18 cellular contexts compared by ENCODE assay signal in the genomic region with DNA sequence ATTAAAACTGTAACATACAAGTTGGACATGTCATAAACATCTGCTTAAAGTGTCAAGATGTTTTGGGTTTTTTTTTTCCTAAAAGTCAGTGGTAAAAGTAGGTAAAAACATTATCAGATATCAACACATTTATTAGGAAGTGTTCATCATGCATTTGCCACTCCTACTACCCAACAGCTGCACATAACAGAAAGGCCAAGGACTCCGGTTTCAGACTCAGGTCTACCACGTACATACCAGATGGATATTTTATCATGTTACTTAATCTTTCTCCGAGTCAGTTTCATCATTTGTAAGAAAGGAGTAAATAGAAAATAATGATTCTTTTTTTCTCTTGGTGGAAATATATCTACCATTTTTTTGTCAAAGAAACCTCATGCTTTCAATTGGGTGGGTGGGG.
A peak's percentile ranks its signal among the peaks of the same experiment; 100 is the strongest.
DNase-seq lines count a peak whose midpoint lies in the region; ATAC-seq and TF ChIP-seq lines count a peak whose summit lies in the region.
"Had no signal": no experiment of that assay in that cellular context is flagged by ENCODE, and none has a peak within 500 bp of the region (broad histone marks: within the 10 kb centered on the region; RNA-seq: fewer than 3 reads in every experiment).

No MANE protein-coding gene starts in this region.

- H3K9me3 Mint-ChIP-seq in activated CD8-positive, alpha-beta T cell treated with anti-CD3 and anti-CD28 coated beads for 36 hours: peaks cover 9% of the 10 kb centered on the region
- H3K9me3 Mint-ChIP-seq in activated CD8-positive, alpha-beta T cell treated with anti-CD3 and anti-CD28 coated beads, Interleukin-2, amount 10 ng/mL, durations not matched to agents 7 days and 5 days (ENCODE audit: insufficient read depth): peaks cover 9% of the 10 kb centered on the region
- peaks cover 9% of the 10 kb centered on the region for H3K9me3 Mint-ChIP-seq in activated CD4-positive, alpha-beta memory T cell treated with anti-CD3 and anti-CD28 coated beads, Interleukin-2, amount 10 ng/mL, durations not matched to agents 7 days and 5 days
- H3K9me3 Mint-ChIP-seq in activated T-cell treated with anti-CD3 and anti-CD28 coated beads, Interleukin-2, amount 50 U/mL, for 24 hours: peaks cover 6% of the 10 kb centered on the region

- intact Hi-C loops in activated CD8-positive, alpha-beta T cell treated with anti-CD3 and anti-CD28 coated beads for 36 hours (cut with micrococcal nuclease): no loop called here

- no peak for ATAC-seq in activated CD8-positive, alpha-beta T cell treated with anti-CD3 and anti-CD28 coated beads for 36 hours
- ATAC-seq in activated CD8-positive, alpha-beta T cell treated with anti-CD3 and anti-CD28 coated beads, Interleukin-2, amount 10 ng/mL, durations not matched to agents 7 days and 5 days: no peak
- ATAC-seq in HG02884 (IDR thresholded peaks at IDR 0.05; ENCODE audit: unreplicated experiment): no peak

- no peak for TF ChIP-seq CTCF in activated CD8-positive, alpha-beta T cell treated with anti-CD3 and anti-CD28 coated beads for 36 hours (IDR thresholded peaks at IDR 0.05)

- H3K36me3 Mint-ChIP-seq in activated CD8-positive, alpha-beta T cell treated with anti-CD3 and anti-CD28 coated beads for 36 hours (ENCODE audit: low read depth): peaks cover 27% of the 10 kb centered on the region
- peaks cover 28% of the 10 kb centered on the region for H3K36me3 Mint-ChIP-seq in activated CD8-positive, alpha-beta T cell treated with anti-CD3 and anti-CD28 coated beads, Interleukin-2, amount 10 ng/mL, durations not matched to agents 7 days and 5 days (ENCODE audit: low read depth)
- peaks cover 37% of the 10 kb centered on the region for H3K36me3 Mint-ChIP-seq in activated CD4-positive, alpha-beta memory T cell treated with anti-CD3 and anti-CD28 coated beads, Interleukin-2, amount 10 ng/mL, durations not matched to agents 7 days and 5 days (ENCODE audit: low read depth)
- H3K36me3 Mint-ChIP-seq in activated T-cell treated with anti-CD3 and anti-CD28 coated beads, Interleukin-2, amount 50 U/mL, for 24 hours (ENCODE audit: low read depth): peaks cover 17% of the 10 kb centered on the region

- H3K27ac Mint-ChIP-seq in activated CD8-positive, alpha-beta T cell treated with anti-CD3 and anti-CD28 coated beads for 36 hours: peak overlapping the region; percentile 45
- no peak overlapping the region for H3K27ac Mint-ChIP-seq in activated CD8-positive, alpha-beta T cell treated with anti-CD3 and anti-CD28 coated beads, Interleukin-2, amount 10 ng/mL, durations not matched to agents 7 days and 5 days
- peak overlapping the region; percentile 25 for H3K27ac Mint-ChIP-seq in activated CD4-positive, alpha-beta memory T cell treated with anti-CD3 and anti-CD28 coated beads, Interleukin-2, amount 10 ng/mL, durations not matched to agents 7 days and 5 days
- no peak overlapping the region for H3K27ac Mint-ChIP-seq in activated T-cell treated with anti-CD3 and anti-CD28 coated beads, Interleukin-2, amount 50 U/mL, for 24 hours

- CTCF ChIA-PET in activated CD8-positive, alpha-beta T cell treated with anti-CD3 and anti-CD28 coated beads for 36 hours (lab: Charles Lee): no interaction called here
- CTCF ChIA-PET in activated CD8-positive, alpha-beta T cell treated with anti-CD3 and anti-CD28 coated beads, Interleukin-2, amount 10 ng/mL, durations not matched to agents 7 days and 5 days (lab: Charles Lee): no interaction called here
- CTCF ChIA-PET in activated CD4-positive, alpha-beta memory T cell treated with anti-CD3 and anti-CD28 coated beads, Interleukin-2, amount 10 ng/mL, durations not matched to agents 7 days and 5 days (lab: Charles Lee): no interaction called here

- H3K4me3 Mint-ChIP-seq in activated CD8-positive, alpha-beta T cell treated with anti-CD3 and anti-CD28 coated beads for 36 hours: no peak overlapping the region
- no peak overlapping the region for H3K4me3 Mint-ChIP-seq in activated CD8-positive, alpha-beta T cell treated with anti-CD3 and anti-CD28 coated beads, Interleukin-2, amount 10 ng/mL, durations not matched to agents 7 days and 5 days
- H3K4me3 Mint-ChIP-seq in activated CD4-positive, alpha-beta memory T cell treated with anti-CD3 and anti-CD28 coated beads, Interleukin-2, amount 10 ng/mL, durations not matched to agents 7 days and 5 days: no peak overlapping the region
- no peak overlapping the region for H3K4me3 Mint-ChIP-seq in activated T-cell treated with anti-CD3 and anti-CD28 coated beads, Interleukin-2, amount 50 U/mL, for 24 hours

- H3K27me3 Mint-ChIP-seq in activated CD8-positive, alpha-beta T cell treated with anti-CD3 and anti-CD28 coated beads for 36 hours: no peaks in the 10 kb centered on the region
- H3K27me3 Mint-ChIP-seq in activated CD8-positive, alpha-beta T cell treated with anti-CD3 and anti-CD28 coated beads, Interleukin-2, amount 10 ng/mL, durations not matched to agents 7 days and 5 days (ENCODE audit: low read depth): no peaks in the 10 kb centered on the region
- H3K27me3 Mint-ChIP-seq in activated CD4-positive, alpha-beta memory T cell treated with anti-CD3 and anti-CD28 coated beads, Interleukin-2, amount 10 ng/mL, durations not matched to agents 7 days and 5 days: no peaks in the 10 kb centered on the region
- no peaks in the 10 kb centered on the region for H3K27me3 Mint-ChIP-seq in activated T-cell treated with anti-CD3 and anti-CD28 coated beads, Interleukin-2, amount 50 U/mL, for 24 hours

- no peak for DNase-seq in activated CD8-positive, alpha-beta T cell treated with anti-CD3 and anti-CD28 coated beads for 36 hours
- no peak for DNase-seq in activated CD8-positive, alpha-beta T cell treated with anti-CD3 and anti-CD28 coated beads, Interleukin-2, amount 10 ng/mL, durations not matched to agents 7 days and 5 days
- DNase-seq in MV-4-11 (lab: John Stamatoyannopoulos, UW) (peak; percentile 2), UCSD-AML1 (lab: John Stamatoyannopoulos, UW; ENCODE audit: unreplicated experiment) (no peak), cerebellum (ENCODE audit: low spot score) (no peak)
- DNase-seq in activated CD4-positive, alpha-beta memory T cell treated with anti-CD3 and anti-CD28 coated beads, Interleukin-2, amount 10 ng/mL, durations not matched to agents 7 days and 5 days: no peak
- no peak for DNase-seq in activated T-cell treated with anti-CD3 and anti-CD28 coated beads, Interleukin-2, amount 50 U/mL, for 24 hours
- DNase-seq: EL, GF-D8, Kasumi-1, MM.1S, NCI-H1105, NCI-H146, NCI-H2029, NCI-H524 treated with DMSO at 0.1 percent for 48 hours, NCI-H82, OCI-M1 had no signal

- peaks cover 57% of the 10 kb centered on the region for H3K4me1 Mint-ChIP-seq in activated CD8-positive, alpha-beta T cell treated with anti-CD3 and anti-CD28 coated beads for 36 hours (ENCODE audit: low read depth)
- H3K4me1 Mint-ChIP-seq in activated CD8-positive, alpha-beta T cell treated with anti-CD3 and anti-CD28 coated beads, Interleukin-2, amount 10 ng/mL, durations not matched to agents 7 days and 5 days (ENCODE audit: low read depth): peaks cover 44% of the 10 kb centered on the region
- H3K4me1 Mint-ChIP-seq in activated CD4-positive, alpha-beta memory T cell treated with anti-CD3 and anti-CD28 coated beads, Interleukin-2, amount 10 ng/mL, durations not matched to agents 7 days and 5 days: peaks cover 73% of the 10 kb centered on the region
- H3K4me1 Mint-ChIP-seq in activated T-cell treated with anti-CD3 and anti-CD28 coated beads, Interleukin-2, amount 50 U/mL, for 24 hours (ENCODE audit: low read depth): peaks cover 64% of the 10 kb centered on the region

- POLR2A ChIA-PET in activated CD8-positive, alpha-beta T cell treated with anti-CD3 and anti-CD28 coated beads for 36 hours (lab: Charles Lee): no interaction called here
- POLR2A ChIA-PET in activated CD8-positive, alpha-beta T cell treated with anti-CD3 and anti-CD28 coated beads, Interleukin-2, amount 10 ng/mL, durations not matched to agents 7 days and 5 days (lab: Charles Lee): no interaction called here
- POLR2A ChIA-PET in activated CD4-positive, alpha-beta memory T cell treated with anti-CD3 and anti-CD28 coated beads, Interleukin-2, amount 10 ng/mL, durations not matched to agents 7 days and 5 days (lab: Charles Lee): interaction anchor here (1.0 to 1.5 kb wide), 2 partner anchors 136 to 285 kb away, joined by 3 read pairs; no protein-coding TSS in a partner anchor

Comparison
In these comparisons a context has a peak if more than half of its experiments do, and no peak if none do; other contexts are left out.
1. H3K27ac Mint-ChIP-seq: peak in activated CD8-positive, alpha-beta T cell treated with anti-CD3 and anti-CD28 coated beads for 36 hours (single experiment) and activated CD4-positive, alpha-beta memory T cell treated with anti-CD3 and anti-CD28 coated beads, Interleukin-2, amount 10 ng/mL, durations not matched to agents 7 days and 5 days (single experiment); none in activated CD8-positive, alpha-beta T cell treated with anti-CD3 and anti-CD28 coated beads, Interleukin-2, amount 10 ng/mL, durations not matched to agents 7 days and 5 days (single experiment) and activated T-cell treated with anti-CD3 and anti-CD28 coated beads, Interleukin-2, amount 50 U/mL, for 24 hours (single experiment).